ENCODE assay signal across 29 cellular contexts in the genomic region with DNA sequence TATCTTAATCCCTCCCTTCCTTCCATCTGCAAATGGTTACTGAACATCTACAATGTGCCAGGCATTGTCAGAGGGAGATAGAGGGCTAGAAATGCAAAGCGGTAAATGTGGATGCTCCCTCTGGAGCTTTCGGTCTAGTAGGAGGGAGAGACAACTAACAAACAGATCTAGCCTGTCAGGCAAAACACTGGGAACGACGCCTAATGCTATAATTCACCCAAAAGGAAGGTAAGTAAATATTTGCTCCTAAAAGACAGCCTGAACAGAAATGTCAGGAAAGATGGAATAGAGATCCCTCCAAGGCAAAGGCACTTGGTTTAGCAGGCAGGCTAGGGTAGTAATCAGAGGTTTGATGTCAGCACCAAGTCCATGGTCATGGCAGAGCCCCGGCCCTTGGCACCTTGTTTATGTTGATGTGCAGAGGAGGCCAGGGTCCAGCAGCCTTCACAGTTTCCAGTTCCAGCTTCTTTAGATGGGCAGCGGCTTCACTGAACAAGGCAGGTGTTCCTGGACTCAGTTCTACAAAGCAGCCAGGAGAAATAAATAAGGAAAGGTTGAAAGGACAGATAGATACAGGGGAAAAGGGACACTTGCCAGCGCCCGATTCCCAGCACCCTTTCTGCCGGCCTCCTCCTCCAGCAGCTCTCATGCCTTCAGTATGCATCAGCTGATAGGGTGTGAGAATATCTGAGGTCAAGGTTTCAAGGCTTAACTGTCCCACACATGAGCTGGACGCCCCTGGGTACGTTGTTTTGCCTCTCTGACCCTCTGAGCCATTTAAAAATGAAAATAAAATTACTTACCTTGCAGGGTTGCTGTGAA. TPM values are rescaled to one million over a fixed set of nuclear protein-coding genes. Genes with fewer than 3 reads are reported as not detected.
DNase-seq lines count a peak whose midpoint lies in the region; FAIRE-seq and TF ChIP-seq lines count a peak whose summit lies in the region.
"Had no signal": no experiment of that assay in that cellular context is flagged by ENCODE, and none has a peak within 500 bp of the region (broad histone marks: within the 10 kb centered on the region; RNA-seq: fewer than 3 reads in every experiment).

No MANE protein-coding gene starts in this region.

- peak overlapping the region; percentile 75 for H3K27ac ChIP-seq in C4-2B
- H3K27ac ChIP-seq: hepatocyte, pancreas, SK-N-MC, thoracic aorta had no signal

- DNase-seq in HCEC 1CT (peak; percentile 11), bronchial epithelial cell (ENCODE audit: low read depth) (no peak), iris pigment epithelial cell (ENCODE audit: low read depth) (peak; percentile 17), osteocyte (ENCODE audit: extremely low spot score, unreplicated experiment) (no peak), NCI-H524 treated with DMSO at 0.1 percent for 48 hours (lab: John Stamatoyannopoulos, UW) (no peak)
- DNase-seq in stimulated activated naive CD4-positive, alpha-beta T cell treated with Interleukin-2 at 50 U/mL for 16 hours (lab: John Stamatoyannopoulos, UW): no peak
- DNase-seq: activated CD4-positive, alpha-beta T cell treated with anti-CD3 and anti-CD28 coated beads, Interleukin-2, amount 50 U/mL, for 48 hours; activated naive CD4-positive, alpha-beta T cell treated with anti-CD3 and anti-CD28 coated beads for 36 hours; mesendoderm; NCI-H1930; NCI-H226; pancreas; retina; RPMI8226; stimulated activated CD4-positive, alpha-beta T cell treated with anti-CD3 and anti-CD28 coated beads, Interleukin-1b, Interleukin-23, amount 100 ng/mL, for 48 hours had no signal

- H3K4me3 Mint-ChIP-seq in osteocyte (ENCODE audit: unreplicated experiment): no peak overlapping the region
- H3K4me3 Mint-ChIP-seq: activated naive CD4-positive, alpha-beta T cell treated with anti-CD3 and anti-CD28 coated beads for 36 hours; brain; IgD-negative memory B cell; neural crest cell; stimulated activated naive CD8-positive, alpha-beta T cell treated with anti-CD3 and anti-CD28 coated beads, Interleukin-15, Interleukin-2, amounts not matched to agents 100 ng/mL and 50 ng/mL, for 24 hours had no signal

- no peaks in the 10 kb centered on the region for H3K9me3 Mint-ChIP-seq in osteocyte (ENCODE audit: unreplicated experiment)
- H3K9me3 Mint-ChIP-seq: activated naive CD4-positive, alpha-beta T cell treated with anti-CD3 and anti-CD28 coated beads for 36 hours; brain; neural crest cell; stimulated activated naive CD8-positive, alpha-beta T cell treated with anti-CD3 and anti-CD28 coated beads, Interleukin-15, Interleukin-2, amounts not matched to agents 100 ng/mL and 50 ng/mL, for 24 hours had no signal

- H3K36me3 Mint-ChIP-seq in osteocyte (ENCODE audit: unreplicated experiment): no peaks in the 10 kb centered on the region
- H3K36me3 Mint-ChIP-seq: IgD-negative memory B cell had no signal

- FAIRE-seq in bronchial epithelial cell (lab: Jason Lieb, UNC): peak; percentile 62
- FAIRE-seq: frontal cortex, GM12892, H1, pancreas, TTC549 had no signal

- H3K4me3 ChIP-seq in bronchial epithelial cell (ENCODE audit: low read depth, low read length): no peak overlapping the region
- H3K4me3 ChIP-seq: hepatocyte, pancreas, SK-N-MC, thoracic aorta had no signal

- TF ChIP-seq CTCF in C4-2B (conservative IDR thresholded peaks at IDR 0.05) (no peak), bronchial epithelial cell (IDR thresholded peaks at IDR 0.05; ENCODE audit: insufficient read depth, low read length, severe bottlenecking) (no peak), osteocyte (IDR thresholded peaks at IDR 0.05) (no peak)

- H3K27ac Mint-ChIP-seq in osteocyte (ENCODE audit: unreplicated experiment): no peak overlapping the region
- H3K27ac Mint-ChIP-seq: activated naive CD4-positive, alpha-beta T cell treated with anti-CD3 and anti-CD28 coated beads for 36 hours; brain; IgD-negative memory B cell; stimulated activated naive CD8-positive, alpha-beta T cell treated with anti-CD3 and anti-CD28 coated beads, Interleukin-15, Interleukin-2, amounts not matched to agents 100 ng/mL and 50 ng/mL, for 24 hours had no signal

- H3K27me3 ChIP-seq in bronchial epithelial cell (ENCODE audit: control insufficient read depth, insufficient read depth, low read length): no peaks in the 10 kb centered on the region
- H3K27me3 ChIP-seq: hepatocyte, pancreas had no signal

- H3K36me3 ChIP-seq in bronchial epithelial cell (ENCODE audit: control insufficient read depth, insufficient read depth, low read length): no peaks in the 10 kb centered on the region
- H3K36me3 ChIP-seq: pancreas, thoracic aorta had no signal

- no peaks in the 10 kb centered on the region for H3K4me1 Mint-ChIP-seq in osteocyte (ENCODE audit: unreplicated experiment)
- H3K4me1 Mint-ChIP-seq: brain, IgD-negative memory B cell, neural crest cell had no signal

- peaks cover 2% of the 10 kb centered on the region for H3K27me3 Mint-ChIP-seq in osteocyte (ENCODE audit: unreplicated experiment)
- H3K27me3 Mint-ChIP-seq: IgD-negative memory B cell had no signal

RNA-seq across cellular contexts. Expression of gene FRRS1L, which starts 46.5 kb away (rescaled TPM):
- total RNA-seq in bronchial epithelial cell (under 0.01 TPM in 1 of 2 replicates, not detected in the other), osteocyte (5.1 and 6.7 TPM in 2 replicates)
- total RNA-seq: activated naive CD4-positive, alpha-beta T cell treated with anti-CD3 and anti-CD28 coated beads for 36 hours; G401; T-helper 1 cell treated with Interleukin-12 subunit alpha and Interleukin-12 subunit beta and Interleukin-4 antibody, amounts not matched to agents 30 ng/mL and 1 ng/mL, for 36 hours had no signal

Comparison
In these comparisons a context has a peak if more than half of its experiments do, and no peak if none do; other contexts are left out.
1. DNase-seq: peak in HCEC 1CT (single experiment) and iris pigment epithelial cell (single experiment); none in bronchial epithelial cell (single experiment), osteocyte (single experiment), stimulated activated naive CD4-positive, alpha-beta T cell treated with Interleukin-2 at 50 U/mL for 16 hours (single experiment) and NCI-H524 treated with DMSO at 0.1 percent for 48 hours (single experiment).